12 cellular contexts compared by ENCODE assay signal in genomic region chr1:214416417-214417212, GRCh38.
DNase-seq lines count a peak whose midpoint lies in the region; ATAC-seq and TF ChIP-seq lines count a peak whose summit lies in the region.
"Had no signal": no experiment of that assay in that cellular context is flagged by ENCODE, and none has a peak within 500 bp of the region (broad histone marks: within the 10 kb centered on the region; RNA-seq: fewer than 3 reads in every experiment).

No MANE protein-coding gene starts in this region.

- H3K36me3 ChIP-seq in heart left ventricle (peaks cover 0 to 3% (median 0%) of the 10 kb centered on the region in 9 donors), right atrium auricular region (no peaks in the 10 kb centered on the region), vagina (no peaks in the 10 kb centered on the region)

- no peaks in the 10 kb centered on the region for H3K9me3 ChIP-seq in heart left ventricle
- H3K9me3 ChIP-seq in right atrium auricular region = no peaks in the 10 kb centered on the region
- H3K9me3 ChIP-seq in vagina = no peaks in the 10 kb centered on the region

- H3K4me3 ChIP-seq in heart left ventricle = no peak overlapping the region
- no peak overlapping the region for H3K4me3 ChIP-seq in right atrium auricular region
- H3K4me3 ChIP-seq in cardiac fibroblast (replicated peaks in 1 of 2; ENCODE audit: low read depth in 2 of 2, low read length in 2 of 2) = no peak overlapping the region
- no peak overlapping the region for H3K4me3 ChIP-seq in vagina

- WGBS in heart left ventricle, 4 donors = 25 to 49% (median 29%) methylated on average over 4 of the region's 4 CpGs

- intact Hi-C loops in heart left ventricle (cut with DNase I) = loop anchor here in 1 of 10 donors (10.0 kb wide), 1 partner anchor 138 kb away; the partner anchor contains the start of gene PTPN14
- intact Hi-C loops in vagina (cut with DNase I) = no loop called here

- H3K27ac ChIP-seq in heart left ventricle (peak overlapping the region in 10 of 12 donors; percentile 4 to 59 (median 36)), right atrium auricular region (peak overlapping the region in 1 of 2 donors; percentile 41), vagina (peak overlapping the region; percentile 6)

- no peaks in the 10 kb centered on the region for H3K27me3 ChIP-seq in heart left ventricle
- no peaks in the 10 kb centered on the region for H3K27me3 ChIP-seq in right atrium auricular region
- no peaks in the 10 kb centered on the region for H3K27me3 ChIP-seq in vagina

- DNase-seq in heart left ventricle = no peak
- DNase-seq in right atrium auricular region (ENCODE audit: low spot score) = no peak
- peak; percentile 48 to 81 for DNase-seq in cardiac fibroblast (ENCODE audit: low read depth in 2 of 2)
- DNase-seq in inferior parietal cortex (ENCODE audit: extremely low spot score) = peak; percentile 70
- DNase-seq in vagina (ENCODE audit: extremely low spot score in 2 of 2) = no peak
- no peak for DNase-seq in NCI-H2107 (lab: John Stamatoyannopoulos, UW)
- DNase-seq in amniotic stem cell (lab: John Stamatoyannopoulos, UW) = no peak
- DNase-seq in NCI-H82 (lab: John Stamatoyannopoulos, UW) = no peak
- DNase-seq: activated CD4-positive, alpha-beta T cell treated with anti-CD3 and anti-CD28 coated beads for 1 hour; activated naive CD4-positive, alpha-beta T cell treated with anti-CD3 and anti-CD28 coated beads for 36 hours; SHP77 treated with DMSO at 0.1 percent for 48 hours; stimulated activated naive B cell treated with anti-CD40 and anti-IgM and Interleukin-4, amounts not matched to agents 10 μg/mL and 1 μg/mL and 100 μg/mL, for 72 hours had no signal

- peaks cover 0 to 67% (median 46%) of the 10 kb centered on the region in 12 donors for H3K4me1 ChIP-seq in heart left ventricle
- peaks cover 0 to 36% of the 10 kb centered on the region in 2 donors for H3K4me1 ChIP-seq in right atrium auricular region
- H3K4me1 ChIP-seq in vagina = peaks cover 53% of the 10 kb centered on the region

- ATAC-seq in heart left ventricle = peak in 3 of 4 donors; percentile 60 to 77 (median 66)
- ATAC-seq: stimulated activated naive B cell treated with anti-CD40 and anti-IgM and Interleukin-4, amounts not matched to agents 10 μg/mL and 1 μg/mL and 100 μg/mL, for 72 hours had no signal

- TF ChIP-seq CTCF in heart left ventricle (IDR thresholded peaks at IDR 0.05) = no peak
- no peak for TF ChIP-seq CTCF in right atrium auricular region (IDR thresholded peaks at IDR 0.05)
- TF ChIP-seq CTCF in cardiac fibroblast (IDR thresholded peaks at IDR 0.05; ENCODE audit: low read depth, low read length) = no peak
- TF ChIP-seq CTCF in vagina (IDR thresholded peaks at IDR 0.05) = no peak

- TF ChIP-seq POLR2A in heart left ventricle (IDR thresholded peaks at IDR 0.05) (no peak), vagina (IDR thresholded peaks at IDR 0.05) (no peak)

Comparison
In these comparisons a context has a peak if more than half of its experiments do, and no peak if none do; other contexts are left out.
1. DNase-seq: peak in cardiac fibroblast (2 of 2) and inferior parietal cortex (single experiment); none in heart left ventricle (0 of 5), right atrium auricular region (single experiment), vagina (0 of 2), NCI-H2107 (single experiment), amniotic stem cell (single experiment) and NCI-H82 (single experiment).